In the genomic region with DNA sequence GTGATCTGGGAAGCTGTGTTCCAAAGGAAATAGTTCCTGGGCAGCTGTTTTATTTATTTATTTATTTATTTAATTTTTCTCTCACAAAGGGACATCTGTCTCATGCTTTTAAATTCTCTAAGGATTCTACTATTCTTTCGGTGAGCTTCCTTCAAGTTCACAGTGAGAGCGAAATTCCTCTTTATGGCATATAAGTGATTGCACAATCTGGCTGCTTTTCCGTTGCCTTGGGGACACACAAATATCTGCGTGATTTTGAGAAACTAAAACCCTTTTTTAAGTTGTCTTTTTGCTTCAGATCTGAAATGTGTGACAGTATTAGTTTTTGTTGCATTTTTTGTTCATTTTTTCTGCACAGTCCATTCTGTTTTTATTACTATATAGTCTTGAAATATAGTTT, we compare ENCODE assay signal across 24 cellular contexts.
"Had no signal": no experiment of that assay in that cellular context is flagged by ENCODE, and none has a peak within 500 bp of the region (broad histone marks: within the 10 kb centered on the region; RNA-seq: fewer than 3 reads in every experiment).

No MANE protein-coding gene starts in this region.

- H3K27ac ChIP-seq: hepatocyte, left ventricle myocardium inferior, neural progenitor cell, right atrium auricular region, tibial nerve had no signal

- H3K36me3 ChIP-seq: right atrium auricular region had no signal

- H3K9ac ChIP-seq: neural progenitor cell had no signal

- ATAC-seq: activated CD8-positive, alpha-beta T cell treated with anti-CD3 and anti-CD28 coated beads for 36 hours; activated naive CD8-positive, alpha-beta T cell treated with anti-CD3 and anti-CD28 coated beads, Interleukin-2, amount 50 U/mL, for 24 hours; activated T-cell treated with anti-CD3 and anti-CD28 coated beads, Interleukin-2, amount 50 U/mL, for 4 hours; activated T-helper 17 cell treated with anti-CD3 and anti-CD28 coated beads, Interleukin-2, amount 50 U/mL, for 72 hours; natural killer cell; WTC11 had no signal

- H3K4me3 ChIP-seq: hepatocyte, left ventricle myocardium inferior, lung, neural progenitor cell, right atrium auricular region, tibial nerve had no signal

- DNase-seq: activated CD4-positive, alpha-beta T cell treated with anti-CD3 and anti-CD28 coated beads for 1 hour; activated CD4-positive, alpha-beta T cell treated with anti-CD3 and anti-CD28 coated beads, Interleukin-2, amount 10 ng/mL, durations not matched to agents 7 days and 5 days; activated CD8-positive, alpha-beta T cell treated with anti-CD3 and anti-CD28 coated beads for 36 hours; activated gamma-delta T cell treated with Interleukin-2 at 50 U/mL for 16 hours; activated naive CD8-positive, alpha-beta T cell treated with anti-CD3 and anti-CD28 coated beads, Interleukin-2, amount 50 U/mL, for 24 hours; activated T-cell treated with anti-CD3 and anti-CD28 coated beads, Interleukin-2, amount 50 U/mL, for 4 hours; amygdala; caudate nucleus; islet precursor cell; left ventricle myocardium inferior; mesendoderm; natural killer cell; occipital lobe; stimulated activated CD4-positive, alpha-beta T cell treated with anti-CD3 and anti-CD28 coated beads, Interleukin-2, amount 100 ng/mL, for 48 hours; stimulated activated naive CD4-positive, alpha-beta T cell treated with Interleukin-2 at 50 U/mL for 16 hours; T1000 had no signal

- H3K4me2 ChIP-seq: hepatocyte, neural progenitor cell had no signal

- H3K9me3 ChIP-seq: right atrium auricular region had no signal

- H3K4me1 ChIP-seq: left ventricle myocardium inferior, neural progenitor cell, right atrium auricular region, tibial nerve had no signal

- H2AFZ ChIP-seq: hepatocyte, neural progenitor cell had no signal

- H3K27me3 ChIP-seq: hepatocyte, neural progenitor cell, right atrium auricular region, tibial nerve had no signal

- FAIRE-seq: endothelial cell of umbilical vein had no signal
